ENCODE assay signal across 9 cellular contexts in the genomic region with DNA sequence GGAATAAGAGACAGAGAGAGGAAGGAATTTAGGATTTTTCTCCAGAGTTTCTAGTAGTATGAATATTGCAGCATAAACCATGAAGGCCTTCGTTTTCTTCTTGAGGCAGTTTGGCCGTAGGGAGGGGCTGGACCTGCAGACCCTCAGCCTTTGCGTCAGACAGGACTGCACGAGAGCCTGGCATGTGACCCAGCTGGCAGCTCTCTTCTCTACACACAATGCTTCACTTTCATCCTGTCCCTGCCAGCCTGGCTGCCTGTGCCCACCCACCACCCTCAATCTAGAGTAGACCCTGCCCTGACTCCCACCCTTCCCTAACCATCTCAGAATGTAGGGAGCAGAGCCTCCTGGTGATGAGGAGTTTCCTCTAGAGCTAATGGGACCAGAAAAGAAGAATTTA. TPM values are rescaled to one million over a fixed set of nuclear protein-coding genes. Genes with fewer than 3 reads are reported as not detected.
DNase-seq lines count a peak whose midpoint lies in the region; ATAC-seq and TF ChIP-seq lines count a peak whose summit lies in the region.
"Had no signal": no experiment of that assay in that cellular context is flagged by ENCODE, and none has a peak within 500 bp of the region (broad histone marks: within the 10 kb centered on the region; RNA-seq: fewer than 3 reads in every experiment).

No MANE protein-coding gene starts in this region.

- DNase-seq in mesothelial cell of epicardium (ENCODE audit: low spot score in 2 of 2, unreplicated experiment in 2 of 2) = no peak
- no peak for DNase-seq in NK-92 (lab: John Stamatoyannopoulos, UW; ENCODE audit: unreplicated experiment)
- DNase-seq in NCI-H2227 (lab: John Stamatoyannopoulos, UW; ENCODE audit: unreplicated experiment) = no peak
- DNase-seq: activated gamma-delta T cell treated with Interleukin-2 at 50 U/mL for 16 hours; stimulated activated naive CD8-positive, alpha-beta T cell treated with anti-CD3 and anti-CD28 coated beads, Interleukin-15, Interleukin-2, amounts not matched to agents 100 U/mL and 50 U/mL, for 24 hours had no signal

- no peaks in the 10 kb centered on the region for H3K27me3 Mint-ChIP-seq in mesothelial cell of epicardium (ENCODE audit: low read depth)

- H3K9me3 Mint-ChIP-seq in mesothelial cell of epicardium = no peaks in the 10 kb centered on the region

- H3K27ac ChIP-seq in C4-2B (peak overlapping the region; percentile 17; the same call in 1 of the 2 replicates), cingulate gyrus (ENCODE audit: low read depth, low read length) (peak overlapping the region; percentile 79)

- peak overlapping the region; percentile 89 for H3K27ac Mint-ChIP-seq in mesothelial cell of epicardium

- no peaks in the 10 kb centered on the region for H3K36me3 Mint-ChIP-seq in mesothelial cell of epicardium

- no peak for ATAC-seq in HG02610 (IDR thresholded peaks at IDR 0.05; ENCODE audit: unreplicated experiment)
- ATAC-seq: stimulated activated naive CD8-positive, alpha-beta T cell treated with anti-CD3 and anti-CD28 coated beads, Interleukin-15, Interleukin-2, amounts not matched to agents 100 U/mL and 50 U/mL, for 24 hours had no signal

- no peak for TF ChIP-seq CTCF in C4-2B (conservative IDR thresholded peaks at IDR 0.05)
- no peak for TF ChIP-seq CTCF in mesothelial cell of epicardium (IDR thresholded peaks at IDR 0.05; ENCODE audit: unreplicated experiment)

- peak overlapping the region; percentile 67 for H3K4me3 Mint-ChIP-seq in mesothelial cell of epicardium

- H3K4me1 Mint-ChIP-seq in mesothelial cell of epicardium = peaks cover 54% of the 10 kb centered on the region

RNA-seq across cellular contexts. Expression of a gene that starts 1.6 kb away (rescaled TPM):
- total RNA-seq in mesothelial cell of epicardium = 3.8 to 5.0 TPM (median 3.8 TPM) in 3 replicates
- total RNA-seq: RPMI7951 had no signal

RNA-seq across cellular contexts. Expression of a gene that starts 9.6 kb away (rescaled TPM):
- 138 to 145 TPM (median 143 TPM) in 3 replicates for total RNA-seq in mesothelial cell of epicardium

RNA-seq across cellular contexts. Expression of a gene that starts 13.4 kb away (rescaled TPM):
- total RNA-seq in mesothelial cell of epicardium = 17.7 to 19.9 TPM (median 19.0 TPM) in 3 replicates

RNA-seq across cellular contexts. Expression of a gene that starts 23.1 kb away (rescaled TPM):
- total RNA-seq in mesothelial cell of epicardium = 9.2 to 10.6 TPM (median 9.8 TPM) in 3 replicates

RNA-seq across cellular contexts. Expression of a gene that starts 23.3 kb away (rescaled TPM):
- total RNA-seq in mesothelial cell of epicardium = 50.2 to 56.6 TPM (median 56.2 TPM) in 3 replicates
